ENCODE assay signal across 1 cellular context in genomic region chr5:77281969-77282336, GRCh38.
TF ChIP-seq lines count a peak whose summit lies in the region.

No MANE protein-coding gene starts in this region.

TF ChIP-seq in H1, 55 proteins besides CTCF, POLR2A, EP300 and RAD21 (continued from another document):
- TF ChIP-seq, protein P1, sequence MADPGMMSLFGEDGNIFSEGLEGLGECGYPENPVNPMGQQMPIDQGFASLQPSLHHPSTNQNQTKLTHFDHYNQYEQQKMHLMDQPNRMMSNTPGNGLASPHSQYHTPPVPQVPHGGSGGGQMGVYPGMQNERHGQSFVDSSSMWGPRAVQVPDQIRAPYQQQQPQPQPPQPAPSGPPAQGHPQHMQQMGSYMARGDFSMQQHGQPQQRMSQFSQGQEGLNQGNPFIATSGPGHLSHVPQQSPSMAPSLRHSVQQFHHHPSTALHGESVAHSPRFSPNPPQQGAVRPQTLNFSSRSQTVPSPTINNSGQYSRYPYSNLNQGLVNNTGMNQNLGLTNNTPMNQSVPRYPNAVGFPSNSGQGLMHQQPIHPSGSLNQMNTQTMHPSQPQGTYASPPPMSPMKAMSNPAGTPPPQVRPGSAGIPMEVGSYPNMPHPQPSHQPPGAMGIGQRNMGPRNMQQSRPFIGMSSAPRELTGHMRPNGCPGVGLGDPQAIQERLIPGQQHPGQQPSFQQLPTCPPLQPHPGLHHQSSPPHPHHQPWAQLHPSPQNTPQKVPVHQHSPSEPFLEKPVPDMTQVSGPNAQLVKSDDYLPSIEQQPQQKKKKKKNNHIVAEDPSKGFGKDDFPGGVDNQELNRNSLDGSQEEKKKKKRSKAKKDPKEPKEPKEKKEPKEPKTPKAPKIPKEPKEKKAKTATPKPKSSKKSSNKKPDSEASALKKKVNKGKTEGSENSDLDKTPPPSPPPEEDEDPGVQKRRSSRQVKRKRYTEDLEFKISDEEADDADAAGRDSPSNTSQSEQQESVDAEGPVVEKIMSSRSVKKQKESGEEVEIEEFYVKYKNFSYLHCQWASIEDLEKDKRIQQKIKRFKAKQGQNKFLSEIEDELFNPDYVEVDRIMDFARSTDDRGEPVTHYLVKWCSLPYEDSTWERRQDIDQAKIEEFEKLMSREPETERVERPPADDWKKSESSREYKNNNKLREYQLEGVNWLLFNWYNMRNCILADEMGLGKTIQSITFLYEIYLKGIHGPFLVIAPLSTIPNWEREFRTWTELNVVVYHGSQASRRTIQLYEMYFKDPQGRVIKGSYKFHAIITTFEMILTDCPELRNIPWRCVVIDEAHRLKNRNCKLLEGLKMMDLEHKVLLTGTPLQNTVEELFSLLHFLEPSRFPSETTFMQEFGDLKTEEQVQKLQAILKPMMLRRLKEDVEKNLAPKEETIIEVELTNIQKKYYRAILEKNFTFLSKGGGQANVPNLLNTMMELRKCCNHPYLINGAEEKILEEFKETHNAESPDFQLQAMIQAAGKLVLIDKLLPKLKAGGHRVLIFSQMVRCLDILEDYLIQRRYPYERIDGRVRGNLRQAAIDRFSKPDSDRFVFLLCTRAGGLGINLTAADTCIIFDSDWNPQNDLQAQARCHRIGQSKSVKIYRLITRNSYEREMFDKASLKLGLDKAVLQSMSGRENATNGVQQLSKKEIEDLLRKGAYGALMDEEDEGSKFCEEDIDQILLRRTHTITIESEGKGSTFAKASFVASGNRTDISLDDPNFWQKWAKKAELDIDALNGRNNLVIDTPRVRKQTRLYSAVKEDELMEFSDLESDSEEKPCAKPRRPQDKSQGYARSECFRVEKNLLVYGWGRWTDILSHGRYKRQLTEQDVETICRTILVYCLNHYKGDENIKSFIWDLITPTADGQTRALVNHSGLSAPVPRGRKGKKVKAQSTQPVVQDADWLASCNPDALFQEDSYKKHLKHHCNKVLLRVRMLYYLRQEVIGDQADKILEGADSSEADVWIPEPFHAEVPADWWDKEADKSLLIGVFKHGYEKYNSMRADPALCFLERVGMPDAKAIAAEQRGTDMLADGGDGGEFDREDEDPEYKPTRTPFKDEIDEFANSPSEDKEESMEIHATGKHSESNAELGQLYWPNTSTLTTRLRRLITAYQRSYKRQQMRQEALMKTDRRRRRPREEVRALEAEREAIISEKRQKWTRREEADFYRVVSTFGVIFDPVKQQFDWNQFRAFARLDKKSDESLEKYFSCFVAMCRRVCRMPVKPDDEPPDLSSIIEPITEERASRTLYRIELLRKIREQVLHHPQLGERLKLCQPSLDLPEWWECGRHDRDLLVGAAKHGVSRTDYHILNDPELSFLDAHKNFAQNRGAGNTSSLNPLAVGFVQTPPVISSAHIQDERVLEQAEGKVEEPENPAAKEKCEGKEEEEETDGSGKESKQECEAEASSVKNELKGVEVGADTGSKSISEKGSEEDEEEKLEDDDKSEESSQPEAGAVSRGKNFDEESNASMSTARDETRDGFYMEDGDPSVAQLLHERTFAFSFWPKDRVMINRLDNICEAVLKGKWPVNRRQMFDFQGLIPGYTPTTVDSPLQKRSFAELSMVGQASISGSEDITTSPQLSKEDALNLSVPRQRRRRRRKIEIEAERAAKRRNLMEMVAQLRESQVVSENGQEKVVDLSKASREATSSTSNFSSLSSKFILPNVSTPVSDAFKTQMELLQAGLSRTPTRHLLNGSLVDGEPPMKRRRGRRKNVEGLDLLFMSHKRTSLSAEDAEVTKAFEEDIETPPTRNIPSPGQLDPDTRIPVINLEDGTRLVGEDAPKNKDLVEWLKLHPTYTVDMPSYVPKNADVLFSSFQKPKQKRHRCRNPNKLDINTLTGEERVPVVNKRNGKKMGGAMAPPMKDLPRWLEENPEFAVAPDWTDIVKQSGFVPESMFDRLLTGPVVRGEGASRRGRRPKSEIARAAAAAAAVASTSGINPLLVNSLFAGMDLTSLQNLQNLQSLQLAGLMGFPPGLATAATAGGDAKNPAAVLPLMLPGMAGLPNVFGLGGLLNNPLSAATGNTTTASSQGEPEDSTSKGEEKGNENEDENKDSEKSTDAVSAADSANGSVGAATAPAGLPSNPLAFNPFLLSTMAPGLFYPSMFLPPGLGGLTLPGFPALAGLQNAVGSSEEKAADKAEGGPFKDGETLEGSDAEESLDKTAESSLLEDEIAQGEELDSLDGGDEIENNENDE (IDR thresholded peaks at IDR 0.05; ENCODE audit: insufficient replicate concordance, low read length) = no peak
